In genomic region chr1:88126467-88126866, GRCh38 we compare ENCODE assay signal across 30 cellular contexts.
"Had no signal": no experiment of that assay in that cellular context is flagged by ENCODE, and none has a peak within 500 bp of the region (broad histone marks: within the 10 kb centered on the region; RNA-seq: fewer than 3 reads in every experiment).

No MANE protein-coding gene starts in this region.

- FAIRE-seq: pancreas had no signal

- H3K4me3 Mint-ChIP-seq: naive thymus-derived CD8-positive, alpha-beta T cell; natural killer cell treated with Interleukin-12 subunit alpha and Interleukin-12 subunit beta and Interleukin-15 and Interleukin-18, amount 100 ng/mL, for 72 hours; nephron progenitor cell; neural crest cell; stimulated activated memory B cell treated with anti-CD40 and anti-IgM and Interleukin-4, amounts not matched to agents 10 μg/mL and 1 μg/mL and 100 μg/mL, for 72 hours; stimulated activated naive CD8-positive, alpha-beta T cell treated with anti-CD3 and anti-CD28 coated beads, Interleukin-15, amount 100 ng/mL, for 72 hours; type B pancreatic cell had no signal

- H3K4me3 ChIP-seq: pancreas, psoas muscle, skin epidermis, smooth muscle cell, spleen, suprapubic skin, testis, tibial artery, transverse colon, upper lobe of right lung, uterus had no signal

- ATAC-seq: naive thymus-derived CD8-positive, alpha-beta T cell; natural killer cell treated with Interleukin-12 subunit alpha and Interleukin-12 subunit beta and Interleukin-15 and Interleukin-18, amount 100 ng/mL, for 72 hours; pancreas; psoas muscle; right cardiac atrium; sciatic nerve; stimulated activated memory B cell treated with anti-CD40 and anti-IgM and Interleukin-4, amounts not matched to agents 10 μg/mL and 1 μg/mL and 100 μg/mL, for 72 hours; stimulated activated naive CD8-positive, alpha-beta T cell treated with anti-CD3 and anti-CD28 coated beads, Interleukin-15, amount 100 ng/mL, for 72 hours; stimulated activated naive CD8-positive, alpha-beta T cell treated with anti-CD3 and anti-CD28 coated beads, Interleukin-15, Interleukin-2, amounts not matched to agents 100 U/mL and 50 U/mL, for 24 hours; upper lobe of right lung had no signal

- H3K27me3 Mint-ChIP-seq: natural killer cell treated with Interleukin-12 subunit alpha and Interleukin-12 subunit beta and Interleukin-15 and Interleukin-18, amount 100 ng/mL, for 72 hours; type B pancreatic cell had no signal

- H3K9me3 Mint-ChIP-seq: naive thymus-derived CD8-positive, alpha-beta T cell; stimulated activated memory B cell treated with anti-CD40 and anti-IgM and Interleukin-4, amounts not matched to agents 10 μg/mL and 1 μg/mL and 100 μg/mL, for 72 hours; stimulated activated naive CD8-positive, alpha-beta T cell treated with anti-CD3 and anti-CD28 coated beads, Interleukin-15, amount 100 ng/mL, for 72 hours; type B pancreatic cell had no signal

- H3K4me1 Mint-ChIP-seq: naive thymus-derived CD8-positive, alpha-beta T cell; nephron progenitor cell; neural crest cell; stimulated activated memory B cell treated with anti-CD40 and anti-IgM and Interleukin-4, amounts not matched to agents 10 μg/mL and 1 μg/mL and 100 μg/mL, for 72 hours; stimulated activated naive CD8-positive, alpha-beta T cell treated with anti-CD3 and anti-CD28 coated beads, Interleukin-15, amount 100 ng/mL, for 72 hours had no signal

- H3K36me3 ChIP-seq: neutrophil, pancreas, spleen, suprapubic skin, tibial artery, transverse colon, upper lobe of right lung, uterus had no signal

- H3K36me3 Mint-ChIP-seq: natural killer cell treated with Interleukin-12 subunit alpha and Interleukin-12 subunit beta and Interleukin-15 and Interleukin-18, amount 100 ng/mL, for 72 hours; stimulated activated memory B cell treated with anti-CD40 and anti-IgM and Interleukin-4, amounts not matched to agents 10 μg/mL and 1 μg/mL and 100 μg/mL, for 72 hours; type B pancreatic cell had no signal

- H3K27ac ChIP-seq: neutrophil, pancreas, psoas muscle, skin epidermis, spleen, suprapubic skin, testis, tibial artery, transverse colon, upper lobe of right lung, uterus had no signal

- H3K27ac Mint-ChIP-seq: naive thymus-derived CD8-positive, alpha-beta T cell; natural killer cell treated with Interleukin-12 subunit alpha and Interleukin-12 subunit beta and Interleukin-15 and Interleukin-18, amount 100 ng/mL, for 72 hours; nephron progenitor cell; stimulated activated memory B cell treated with anti-CD40 and anti-IgM and Interleukin-4, amounts not matched to agents 10 μg/mL and 1 μg/mL and 100 μg/mL, for 72 hours; stimulated activated naive CD8-positive, alpha-beta T cell treated with anti-CD3 and anti-CD28 coated beads, Interleukin-15, amount 100 ng/mL, for 72 hours; type B pancreatic cell had no signal

- DNase-seq: naive thymus-derived CD8-positive, alpha-beta T cell; nephron progenitor cell; nucleus accumbens; pancreas; psoas muscle; right cardiac atrium; spleen; stimulated activated CD4-positive, alpha-beta T cell treated with anti-CD3 and anti-CD28 coated beads, Interleukin-12 subunit alpha, Interleukin-12 subunit beta, amount 100 ng/mL, for 4 hours; stimulated activated CD4-positive, alpha-beta T cell treated with anti-CD3 and anti-CD28 coated beads, Interleukin-1b, Interleukin-23, amount 100 ng/mL, for 48 hours; stimulated activated CD4-positive, alpha-beta T cell treated with anti-CD3 and anti-CD28 coated beads, Interleukin-4, amount 100 ng/mL, for 1 hour; stimulated activated CD4-positive, alpha-beta T cell treated with anti-CD3 and anti-CD28 coated beads, Interleukin-4, amount 100 ng/mL, for 4 hours; stimulated activated CD8-positive, alpha-beta memory T cell treated with anti-CD3 and anti-CD28 coated beads, Interleukin-4, amount 100 ng/mL, for 48 hours; stimulated activated naive CD4-positive, alpha-beta T cell; stimulated activated naive CD8-positive, alpha-beta T cell treated with anti-CD3 and anti-CD28 coated beads, Interleukin-15, amount 100 ng/mL, for 72 hours; stimulated activated naive CD8-positive, alpha-beta T cell treated with anti-CD3 and anti-CD28 coated beads, Interleukin-15, Interleukin-2, amounts not matched to agents 100 U/mL and 50 U/mL, for 24 hours; substantia nigra; testis; tibial artery; transverse colon; upper lobe of right lung; uterus had no signal

- H3K4me1 ChIP-seq: pancreas, psoas muscle, spleen, suprapubic skin, tibial artery, transverse colon, upper lobe of right lung, uterus had no signal

- H3K4me2 ChIP-seq: smooth muscle cell had no signal

- H3K9me3 ChIP-seq: pancreas, psoas muscle, suprapubic skin, testis, tibial artery, transverse colon, upper lobe of right lung, uterus had no signal

- H3K27me3 ChIP-seq: neutrophil, spleen, suprapubic skin, testis, tibial artery, transverse colon, upper lobe of right lung, uterus had no signal
